ENCODE assay signal across 10 cellular contexts in genomic region chr20:56442381-56443365, GRCh38. TPM values are rescaled to one million over a fixed set of nuclear protein-coding genes. Genes with fewer than 3 reads are reported as not detected.
A peak's percentile ranks its signal among the peaks of the same experiment; 100 is the strongest.
DNase-seq lines count a peak whose midpoint lies in the region; ATAC-seq and TF ChIP-seq lines count a peak whose summit lies in the region.
"Had no signal": no experiment of that assay in that cellular context is flagged by ENCODE, and none has a peak within 500 bp of the region (broad histone marks: within the 10 kb centered on the region; RNA-seq: fewer than 3 reads in every experiment).

No MANE protein-coding gene starts in this region.

- no peak for TF ChIP-seq CTCF in osteocyte (IDR thresholded peaks at IDR 0.05)

- H3K4me1 Mint-ChIP-seq in osteocyte (ENCODE audit: unreplicated experiment) = peaks cover 48% of the 10 kb centered on the region

- no peak for ATAC-seq in GM21786 (IDR thresholded peaks at IDR 0.05; ENCODE audit: unreplicated experiment)

- no peaks in the 10 kb centered on the region for H3K9me3 Mint-ChIP-seq in osteocyte (ENCODE audit: unreplicated experiment)

- H3K27ac ChIP-seq in caudate nucleus (ENCODE audit: low read depth, low read length) = peak overlapping the region; percentile 26

- H3K27me3 Mint-ChIP-seq in osteocyte (ENCODE audit: unreplicated experiment) = no peaks in the 10 kb centered on the region

- peak overlapping the region; percentile 78 for H3K27ac Mint-ChIP-seq in osteocyte (ENCODE audit: unreplicated experiment)

- no peak overlapping the region for H3K4me3 Mint-ChIP-seq in osteocyte (ENCODE audit: unreplicated experiment)

- DNase-seq in EH (ENCODE audit: low read depth) (peak; percentile 17), NOMO-1 treated with DMSO at 0.1 percent for 48 hours (lab: John Stamatoyannopoulos, UW; ENCODE audit: unreplicated experiment) (peak; percentile 34), caudate nucleus (lab: John Stamatoyannopoulos, UW) (no peak), osteocyte (ENCODE audit: extremely low spot score, unreplicated experiment) (no peak), NCI-H2081 treated with DMSO at 0.1 percent for 48 hours (lab: John Stamatoyannopoulos, UW) (no peak), NCI-H2171 (lab: John Stamatoyannopoulos, UW) (no peak)
- DNase-seq: activated CD4-positive, CD25-positive, alpha-beta regulatory T cell treated with anti-CD3 and anti-CD28 coated beads, Interleukin-2, amount 50 U/mL, for 72 hours; DMS79 had no signal

- H3K36me3 Mint-ChIP-seq in osteocyte (ENCODE audit: unreplicated experiment) = no peaks in the 10 kb centered on the region

RNA-seq across cellular contexts. Expression of gene RTF2, which starts 25.8 kb away (rescaled TPM):
- total RNA-seq in osteocyte = 85.8 TPM in 2 replicates

RNA-seq across cellular contexts. Expression of gene CASS4, which starts 30.6 kb away (rescaled TPM):
- 0.13 TPM in 1 of 2 replicates, not detected in the other for total RNA-seq in osteocyte
- total RNA-seq: SK-MEL-5 had no signal

RNA-seq across cellular contexts. Expression of gene CSTF1, which starts 50.2 kb away (rescaled TPM):
- 36.2 and 38.6 TPM in 2 replicates for total RNA-seq in osteocyte

RNA-seq across cellular contexts. Expression of gene AURKA, which starts 50.7 kb away (rescaled TPM):
- 10.4 and 11.7 TPM in 2 replicates for total RNA-seq in osteocyte

Comparison
In these comparisons a context has a peak if more than half of its experiments do, and no peak if none do; other contexts are left out.
1. DNase-seq: peak in EH (single experiment) and NOMO-1 treated with DMSO at 0.1 percent for 48 hours (single experiment); none in caudate nucleus (0 of 61), osteocyte (single experiment), NCI-H2081 treated with DMSO at 0.1 percent for 48 hours (single experiment) and NCI-H2171 (single experiment).